In genomic region chr2:7933665-7934064, GRCh38 we compare ENCODE assay signal across 18 cellular contexts.
DNase-seq lines count a peak whose midpoint lies in the region; ATAC-seq, FAIRE-seq and TF ChIP-seq lines count a peak whose summit lies in the region.
"Had no signal": no experiment of that assay in that cellular context is flagged by ENCODE, and none has a peak within 500 bp of the region (broad histone marks: within the 10 kb centered on the region; RNA-seq: fewer than 3 reads in every experiment).

No MANE protein-coding gene starts in this region.

- H3K9me3 ChIP-seq in hepatocyte (ENCODE audit: low read depth) (no peaks in the 10 kb centered on the region), pancreas (no peaks in the 10 kb centered on the region)
- H3K9me3 ChIP-seq: A549, Caco-2, HAP-1 had no signal

- H4K20me1 ChIP-seq in hepatocyte (ENCODE audit: insufficient read depth, poor library complexity, severe bottlenecking), result no peaks in the 10 kb centered on the region

- 83% methylated on average over 1 of the region's 1 CpG for WGBS in hepatocyte (ENCODE audit: low lambda C conversion rate, missing lambda C conversion rate)
- 57 to 73% methylated on average over 1 of the region's 1 CpG for WGBS in pancreas, 2 donors

- no peaks in the 10 kb centered on the region for H3K4me1 ChIP-seq in hepatocyte (ENCODE audit: insufficient read depth)
- H3K4me1 ChIP-seq in pancreas, result no peaks in the 10 kb centered on the region
- H3K4me1 ChIP-seq: A549, HAP-1 had no signal

- H3K9me3 Mint-ChIP-seq in T-helper 2 cell treated with Interferon-gamma antibody and Interleukin-4, amounts not matched to agents 5 μg/mL and 100 μg/mL, for 36 hours, result peaks cover 28% of the 10 kb centered on the region
- H3K9me3 Mint-ChIP-seq in activated T-helper 2 cell treated with anti-CD3 and anti-CD28 coated beads, Interferon-gamma antibody, Interleukin-2, Interleukin-4, amounts not matched to agents 10 μg/mL and 5 μg/mL and 100 μg/mL, durations not matched to agents 14 hours and 24 hours and 36 hours, result peaks cover 29% of the 10 kb centered on the region
- H3K9me3 Mint-ChIP-seq: CD4-positive, alpha-beta T cell had no signal

- no peak for TF ChIP-seq CTCF in hepatocyte (IDR thresholded peaks at IDR 0.05; ENCODE audit: poor library complexity)
- TF ChIP-seq CTCF in pancreas (IDR thresholded peaks at IDR 0.05), result no peak

- peaks cover 24% of the 10 kb centered on the region for H3K36me3 Mint-ChIP-seq in T-helper 2 cell treated with Interferon-gamma antibody and Interleukin-4, amounts not matched to agents 5 μg/mL and 100 μg/mL, for 36 hours (ENCODE audit: low read depth)
- H3K36me3 Mint-ChIP-seq in activated T-helper 2 cell treated with anti-CD3 and anti-CD28 coated beads, Interferon-gamma antibody, Interleukin-2, Interleukin-4, amounts not matched to agents 10 μg/mL and 5 μg/mL and 100 μg/mL, durations not matched to agents 14 hours and 24 hours and 36 hours (ENCODE audit: low read depth), result peaks cover 63% of the 10 kb centered on the region

- H3K79me2 ChIP-seq in hepatocyte, result no peaks in the 10 kb centered on the region

- ATAC-seq in pancreas (no peak), esophagus mucosa (no peak), GM18520 (IDR thresholded peaks at IDR 0.05; ENCODE audit: unreplicated experiment) (no peak)
- ATAC-seq: A549 had no signal

- H3K36me3 ChIP-seq in hepatocyte (replicated peaks; ENCODE audit: insufficient read depth, low read depth) (no peaks in the 10 kb centered on the region), pancreas (no peaks in the 10 kb centered on the region)
- H3K36me3 ChIP-seq: HAP-1 had no signal

- DNase-seq in T-helper 2 cell treated with Interferon-gamma antibody and Interleukin-4, amounts not matched to agents 5 μg/mL and 100 μg/mL, for 36 hours (ENCODE audit: low spot score), result no peak
- DNase-seq in T-helper 2 cell (no peak), hepatocyte (ENCODE audit: low spot score) (no peak), pancreas (no peak), posterior cingulate gyrus (no peak)
- DNase-seq in activated T-helper 2 cell treated with anti-CD3 and anti-CD28 coated beads, Interferon-gamma antibody, Interleukin-2, Interleukin-4, amounts not matched to agents 10 μg/mL and 5 μg/mL and 100 μg/mL, durations not matched to agents 14 hours and 24 hours and 36 hours (ENCODE audit: low spot score), result no peak
- DNase-seq: AML-193; Caco-2; CD4-positive, alpha-beta T cell had no signal

- H3K4me2 ChIP-seq in hepatocyte, result no peak overlapping the region
- H3K4me2 ChIP-seq: A549 had no signal

- H3K4me1 Mint-ChIP-seq in T-helper 2 cell treated with Interferon-gamma antibody and Interleukin-4, amounts not matched to agents 5 μg/mL and 100 μg/mL, for 36 hours (ENCODE audit: low read depth), result peaks cover 33% of the 10 kb centered on the region
- H3K4me1 Mint-ChIP-seq in activated T-helper 2 cell treated with anti-CD3 and anti-CD28 coated beads, Interferon-gamma antibody, Interleukin-2, Interleukin-4, amounts not matched to agents 10 μg/mL and 5 μg/mL and 100 μg/mL, durations not matched to agents 14 hours and 24 hours and 36 hours (ENCODE audit: low read depth), result peaks cover 44% of the 10 kb centered on the region

- no peak overlapping the region for H2AFZ ChIP-seq in hepatocyte

- H3K27ac ChIP-seq in hepatocyte (peak overlapping the region; percentile 64), pancreas (no peak overlapping the region)
- H3K27ac ChIP-seq: 22Rv1, A549, C4-2B had no signal

- H3K27me3 Mint-ChIP-seq in T-helper 2 cell treated with Interferon-gamma antibody and Interleukin-4, amounts not matched to agents 5 μg/mL and 100 μg/mL, for 36 hours (ENCODE audit: low read depth), result no peaks in the 10 kb centered on the region
- H3K27me3 Mint-ChIP-seq in activated T-helper 2 cell treated with anti-CD3 and anti-CD28 coated beads, Interferon-gamma antibody, Interleukin-2, Interleukin-4, amounts not matched to agents 10 μg/mL and 5 μg/mL and 100 μg/mL, durations not matched to agents 14 hours and 24 hours and 36 hours (ENCODE audit: low read depth), result no peaks in the 10 kb centered on the region
- H3K27me3 Mint-ChIP-seq: CD4-positive, alpha-beta T cell had no signal

- H3K4me3 Mint-ChIP-seq in T-helper 2 cell treated with Interferon-gamma antibody and Interleukin-4, amounts not matched to agents 5 μg/mL and 100 μg/mL, for 36 hours, result peak overlapping the region; percentile 44
- peak overlapping the region; percentile 62 for H3K4me3 Mint-ChIP-seq in activated T-helper 2 cell treated with anti-CD3 and anti-CD28 coated beads, Interferon-gamma antibody, Interleukin-2, Interleukin-4, amounts not matched to agents 10 μg/mL and 5 μg/mL and 100 μg/mL, durations not matched to agents 14 hours and 24 hours and 36 hours (ENCODE audit: low read depth)
- H3K4me3 Mint-ChIP-seq: CD4-positive, alpha-beta T cell had no signal

- peak overlapping the region; percentile 22 for H3K27ac Mint-ChIP-seq in T-helper 2 cell treated with Interferon-gamma antibody and Interleukin-4, amounts not matched to agents 5 μg/mL and 100 μg/mL, for 36 hours
- peak overlapping the region; percentile 81 for H3K27ac Mint-ChIP-seq in activated T-helper 2 cell treated with anti-CD3 and anti-CD28 coated beads, Interferon-gamma antibody, Interleukin-2, Interleukin-4, amounts not matched to agents 10 μg/mL and 5 μg/mL and 100 μg/mL, durations not matched to agents 14 hours and 24 hours and 36 hours
- H3K27ac Mint-ChIP-seq: CD4-positive, alpha-beta T cell had no signal

- no peak overlapping the region for H3K4me3 ChIP-seq in hepatocyte
- no peak overlapping the region for H3K4me3 ChIP-seq in pancreas
- H3K4me3 ChIP-seq: A549, HAP-1 had no signal

- peak; percentile 70 for FAIRE-seq in pancreas (lab: Jason Lieb, UNC)
- FAIRE-seq: A549, D721Med, G401.6, GM12891 had no signal

- no peaks in the 10 kb centered on the region for H3K9me2 ChIP-seq in hepatocyte (replicated peaks; ENCODE audit: insufficient read depth)

- intact Hi-C loops in activated T-helper 2 cell treated with anti-CD3 and anti-CD28 coated beads, Interferon-gamma antibody, Interleukin-2, Interleukin-4, amounts not matched to agents 10 μg/mL and 5 μg/mL and 100 μg/mL, durations not matched to agents 14 hours and 24 hours and 36 hours (cut with micrococcal nuclease), result loop anchor here (5.0 to 10.0 kb wide), 7 partner anchors 176 to 671 kb away; no protein-coding TSS in a partner anchor
- intact Hi-C loops in pancreas (cut with DNase I), result no loop called here
- intact Hi-C loops in posterior cingulate gyrus (cut with DNase I), result no loop called here

- H3K27me3 ChIP-seq in hepatocyte (no peaks in the 10 kb centered on the region), pancreas (no peaks in the 10 kb centered on the region)
